14 cellular contexts compared by ENCODE assay signal in the genomic region with DNA sequence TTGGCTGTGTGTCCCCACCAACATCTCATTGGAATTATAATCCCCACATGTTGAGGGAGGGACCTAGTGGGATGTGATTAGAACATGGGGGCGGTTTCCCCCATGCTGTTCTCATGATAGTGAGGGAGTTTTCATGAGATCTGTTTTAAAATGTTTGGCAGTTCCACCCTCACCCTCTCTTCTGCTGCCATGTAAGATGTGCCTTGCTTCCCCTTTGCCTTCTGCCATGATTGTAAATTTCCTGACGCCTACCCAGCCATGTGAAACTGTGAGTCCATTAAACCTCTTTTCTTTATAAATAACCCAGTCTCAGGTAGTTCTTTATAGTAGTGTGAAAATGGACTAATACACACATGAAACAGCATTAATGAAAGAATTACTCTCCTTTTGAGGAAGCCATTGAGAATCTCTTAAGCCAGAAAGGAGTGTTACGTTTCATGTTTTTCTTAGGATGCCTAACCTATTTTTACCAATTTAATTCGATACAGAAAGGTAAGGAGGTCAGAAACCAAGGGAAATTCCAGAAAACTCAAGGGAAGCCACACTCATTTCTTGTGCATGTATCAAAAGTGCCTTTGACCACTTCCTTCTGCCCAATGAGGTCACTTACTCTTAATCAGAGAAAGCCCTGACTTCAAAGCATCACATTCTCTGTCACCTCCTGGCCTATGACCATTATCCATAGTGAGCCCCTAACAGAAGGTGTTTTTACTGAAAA. TPM values are rescaled to one million over a fixed set of nuclear protein-coding genes. Genes with fewer than 3 reads are reported as not detected.
DNase-seq lines count a peak whose midpoint lies in the region; ATAC-seq, FAIRE-seq and TF ChIP-seq lines count a peak whose summit lies in the region.
"Had no signal": no experiment of that assay in that cellular context is flagged by ENCODE, and none has a peak within 500 bp of the region (broad histone marks: within the 10 kb centered on the region; RNA-seq: fewer than 3 reads in every experiment).

No MANE protein-coding gene starts in this region.

- TF ChIP-seq CTCF in GM06990 (IDR thresholded peaks at IDR 0.05; ENCODE audit: insufficient read depth, low read length, poor library complexity, severe bottlenecking) (no peak), foreskin fibroblast (IDR thresholded peaks at IDR 0.05; ENCODE audit: low read depth, low read length) (no peak), chondrocyte (IDR thresholded peaks at IDR 0.05) (no peak)

- intact Hi-C loops in activated T-helper 2 cell treated with anti-CD3 and anti-CD28 coated beads, Interferon-gamma antibody, Interleukin-2, Interleukin-4, amounts not matched to agents 10 μg/mL and 5 μg/mL and 100 μg/mL, durations not matched to agents 14 hours and 24 hours and 36 hours (cut with micrococcal nuclease) = loop anchor here (2.0 kb wide), 1 partner anchor 13 kb away; no protein-coding TSS in a partner anchor

- no peaks in the 10 kb centered on the region for H3K27me3 Mint-ChIP-seq in activated T-helper 2 cell treated with anti-CD3 and anti-CD28 coated beads, Interferon-gamma antibody, Interleukin-2, Interleukin-4, amounts not matched to agents 10 μg/mL and 5 μg/mL and 100 μg/mL, durations not matched to agents 14 hours and 24 hours and 36 hours (ENCODE audit: low read depth)
- H3K27me3 Mint-ChIP-seq in chondrocyte (ENCODE audit: low read depth) = no peaks in the 10 kb centered on the region

- peak overlapping the region; percentile 85 for H3K27ac Mint-ChIP-seq in activated T-helper 2 cell treated with anti-CD3 and anti-CD28 coated beads, Interferon-gamma antibody, Interleukin-2, Interleukin-4, amounts not matched to agents 10 μg/mL and 5 μg/mL and 100 μg/mL, durations not matched to agents 14 hours and 24 hours and 36 hours
- no peak overlapping the region for H3K27ac Mint-ChIP-seq in chondrocyte (ENCODE audit: unreplicated experiment)

- H3K9me3 Mint-ChIP-seq in activated T-helper 2 cell treated with anti-CD3 and anti-CD28 coated beads, Interferon-gamma antibody, Interleukin-2, Interleukin-4, amounts not matched to agents 10 μg/mL and 5 μg/mL and 100 μg/mL, durations not matched to agents 14 hours and 24 hours and 36 hours = peaks cover 9% of the 10 kb centered on the region
- peaks cover 5% of the 10 kb centered on the region for H3K9me3 Mint-ChIP-seq in chondrocyte (ENCODE audit: low read depth)

- H3K4me1 Mint-ChIP-seq in activated T-helper 2 cell treated with anti-CD3 and anti-CD28 coated beads, Interferon-gamma antibody, Interleukin-2, Interleukin-4, amounts not matched to agents 10 μg/mL and 5 μg/mL and 100 μg/mL, durations not matched to agents 14 hours and 24 hours and 36 hours (ENCODE audit: low read depth) = peaks cover 16% of the 10 kb centered on the region
- H3K4me1 Mint-ChIP-seq in chondrocyte (ENCODE audit: low read depth) = peaks cover 19% of the 10 kb centered on the region

- no peak overlapping the region for H3K4me3 Mint-ChIP-seq in activated T-helper 2 cell treated with anti-CD3 and anti-CD28 coated beads, Interferon-gamma antibody, Interleukin-2, Interleukin-4, amounts not matched to agents 10 μg/mL and 5 μg/mL and 100 μg/mL, durations not matched to agents 14 hours and 24 hours and 36 hours (ENCODE audit: low read depth)
- no peak overlapping the region for H3K4me3 Mint-ChIP-seq in chondrocyte (ENCODE audit: unreplicated experiment)

- H3K4me3 ChIP-seq in GM06990 (replicated peaks; ENCODE audit: low read depth, low read length) (no peak overlapping the region), foreskin fibroblast (ENCODE audit: low read depth in 1 of 2, low read length in 2 of 2) (no peak overlapping the region)
- H3K4me3 ChIP-seq: tibial nerve had no signal

- DNase-seq in GM06990 (ENCODE audit: extremely low read depth, insufficient read length) (peak; percentile 43), globus pallidus (ENCODE audit: low spot score) (no peak), foreskin fibroblast (no peak), urothelium cell line (ENCODE audit: low spot score) (no peak), chondrocyte (ENCODE audit: low spot score) (no peak)
- DNase-seq in activated T-helper 2 cell treated with anti-CD3 and anti-CD28 coated beads, Interferon-gamma antibody, Interleukin-2, Interleukin-4, amounts not matched to agents 10 μg/mL and 5 μg/mL and 100 μg/mL, durations not matched to agents 14 hours and 24 hours and 36 hours (ENCODE audit: low spot score) = no peak
- DNase-seq: C1 segment of cervical spinal cord, NCI-H1417 had no signal

- no peaks in the 10 kb centered on the region for H3K27me3 ChIP-seq in GM06990 (replicated peaks; ENCODE audit: control insufficient read depth, insufficient read depth, low read length)
- H3K27me3 ChIP-seq: neutrophil, tibial nerve had no signal

- no peak for FAIRE-seq in urothelium cell line (lab: Jason Lieb, UNC)
- FAIRE-seq: islet of Langerhans had no signal

- H3K36me3 ChIP-seq in GM06990 (ENCODE audit: control insufficient read depth, insufficient read depth, low read length) = peaks cover 2% of the 10 kb centered on the region

- ATAC-seq in GM19035 (IDR thresholded peaks at IDR 0.05; ENCODE audit: unreplicated experiment) = peak; percentile 73
- ATAC-seq in HG02981 (IDR thresholded peaks at IDR 0.05; ENCODE audit: unreplicated experiment) = peak; percentile 87
- ATAC-seq: Panc1 had no signal

- peaks cover 42% of the 10 kb centered on the region for H3K36me3 Mint-ChIP-seq in activated T-helper 2 cell treated with anti-CD3 and anti-CD28 coated beads, Interferon-gamma antibody, Interleukin-2, Interleukin-4, amounts not matched to agents 10 μg/mL and 5 μg/mL and 100 μg/mL, durations not matched to agents 14 hours and 24 hours and 36 hours (ENCODE audit: low read depth)
- H3K36me3 Mint-ChIP-seq in chondrocyte (ENCODE audit: low read depth) = peaks cover 24% of the 10 kb centered on the region

RNA-seq across cellular contexts. Expression of gene HINT3, which starts 24.7 kb away (rescaled TPM):
- 7.1 and 7.9 TPM in 2 replicates for total RNA-seq in activated T-helper 2 cell treated with anti-CD3 and anti-CD28 coated beads, Interferon-gamma antibody, Interleukin-2, Interleukin-4, amounts not matched to agents 10 μg/mL and 5 μg/mL and 100 μg/mL, durations not matched to agents 14 hours and 24 hours and 36 hours
- total RNA-seq in chondrocyte = 15.7 to 19.7 TPM (median 19.3 TPM) in 3 replicates

RNA-seq across cellular contexts. Expression of gene TRMT11, which starts 54.4 kb away (rescaled TPM):
- 23.9 and 25.4 TPM in 2 replicates for total RNA-seq in activated T-helper 2 cell treated with anti-CD3 and anti-CD28 coated beads, Interferon-gamma antibody, Interleukin-2, Interleukin-4, amounts not matched to agents 10 μg/mL and 5 μg/mL and 100 μg/mL, durations not matched to agents 14 hours and 24 hours and 36 hours
- total RNA-seq in chondrocyte = 12.0 to 21.0 TPM (median 15.4 TPM) in 3 replicates
